ENCODE assay signal across 17 cellular contexts in genomic region chr4:114252499-114252898, GRCh38.
"Had no signal": no experiment of that assay in that cellular context is flagged by ENCODE, and none has a peak within 500 bp of the region (broad histone marks: within the 10 kb centered on the region; RNA-seq: fewer than 3 reads in every experiment).

No MANE protein-coding gene starts in this region.

- H3K4me3 ChIP-seq: coronary artery, dorsolateral prefrontal cortex, esophagus muscularis mucosa, gastroesophageal sphincter, heart right ventricle, left lung, lower lobe of right lung had no signal

- H3K4me3 Mint-ChIP-seq: naive thymus-derived CD4-positive, alpha-beta T cell had no signal

- ATAC-seq: foreskin keratinocyte; gastroesophageal sphincter; heart right ventricle; left cardiac atrium; left lung; left ventricle myocardium superior; lower lobe of right lung; naive thymus-derived CD4-positive, alpha-beta T cell had no signal

- DNase-seq: dermis blood vessel endothelial cell; dorsolateral prefrontal cortex; effector CD4-positive, alpha-beta T cell; effector memory CD4-positive, alpha-beta T cell; foreskin keratinocyte; heart right ventricle; hippocampal formation; left cardiac atrium; left lung; left ventricle myocardium superior; lower lobe of right lung; mesendoderm; midbrain; naive thymus-derived CD4-positive, alpha-beta T cell had no signal

- H3K36me3 Mint-ChIP-seq: naive thymus-derived CD4-positive, alpha-beta T cell had no signal

- H3K27ac Mint-ChIP-seq: naive thymus-derived CD4-positive, alpha-beta T cell had no signal

- H3K4me1 Mint-ChIP-seq: naive thymus-derived CD4-positive, alpha-beta T cell had no signal
